9 cellular contexts compared by ENCODE assay signal in genomic region chr1:67618285-67619018, GRCh38.
DNase-seq lines count a peak whose midpoint lies in the region; ATAC-seq, FAIRE-seq and TF ChIP-seq lines count a peak whose summit lies in the region.
"Had no signal": no experiment of that assay in that cellular context is flagged by ENCODE, and none has a peak within 500 bp of the region (broad histone marks: within the 10 kb centered on the region; RNA-seq: fewer than 3 reads in every experiment).

No MANE protein-coding gene starts in this region.

- H3K27ac ChIP-seq in K562 (ENCODE audit: extremely low read depth, low read depth, low read length) (no peak overlapping the region), right atrium auricular region (peak overlapping the region; percentile 60 to 69)
- H3K27ac ChIP-seq in CD4-positive, alpha-beta memory T cell (ENCODE audit: low read depth, low read length) = no peak overlapping the region

- intact Hi-C loops in K562 (cut with micrococcal nuclease) = no loop called here
- intact Hi-C loops in sciatic nerve (cut with DNase I) = no loop called here
- intact Hi-C loops in CD4-positive, alpha-beta memory T cell (cut with micrococcal nuclease) = no loop called here

- no peak overlapping the region for H3K4me3 ChIP-seq in K562
- no peak overlapping the region for H3K4me3 ChIP-seq in right atrium auricular region
- H3K4me3 ChIP-seq in CD4-positive, alpha-beta memory T cell (ENCODE audit: low read length in 2 of 2) = no peak overlapping the region

- H3K9me1 ChIP-seq in K562 (ENCODE audit: control insufficient read depth, insufficient read depth, low read length) = no peaks in the 10 kb centered on the region

- whole genome bisulfite sequencing in K562 (ENCODE audit: insufficient coverage, low coverage, missing lambda C conversion rate) = 45% methylated on average over 14 of the region's 14 CpGs

- H3K79me2 ChIP-seq in K562 (ENCODE audit: control insufficient read depth, insufficient read depth, low read length) = no peaks in the 10 kb centered on the region

- CTCF ChIA-PET in K562 (lab: Yijun Ruan, JAX; ENCODE audit: low intra/inter-chr PET ratio) = no interaction called here
- CTCF ChIA-PET in CD4-positive, alpha-beta memory T cell (lab: Charles Lee; ENCODE audit: partially characterized antibody) = interaction anchor here (1.0 kb wide), 2 partner anchors 27 to 57 kb away, joined by 3 read pairs; no protein-coding TSS in a partner anchor

- POLR2A ChIA-PET in K562 (lab: Yijun Ruan, JAX) = interaction anchor here (1.0 to 1.5 kb wide), 4 partner anchors 11 to 47 kb away, joined by 3 to 5 read pairs (median 3); no protein-coding TSS in a partner anchor
- POLR2A ChIA-PET in CD4-positive, alpha-beta memory T cell (lab: Charles Lee; ENCODE audit: partially characterized antibody) = no interaction called here

- H3K27ac Mint-ChIP-seq in activated T-cell treated with anti-CD3 and anti-CD28 coated beads, Interleukin-2, amount 50 U/mL, for 24 hours = no peak overlapping the region
- H3K27ac Mint-ChIP-seq in CD4-positive, alpha-beta memory T cell = no peak overlapping the region
- H3K27ac Mint-ChIP-seq: naive thymus-derived CD4-positive, alpha-beta T cell had no signal

- H3K4me3 Mint-ChIP-seq in activated T-cell treated with anti-CD3 and anti-CD28 coated beads, Interleukin-2, amount 50 U/mL, for 24 hours = no peak overlapping the region
- no peak overlapping the region for H3K4me3 Mint-ChIP-seq in CD4-positive, alpha-beta memory T cell
- H3K4me3 Mint-ChIP-seq: naive thymus-derived CD4-positive, alpha-beta T cell had no signal

- in situ Hi-C loops in K562 (cut with MboI) = no loop called here
- in situ Hi-C loops in G401 (cut with HindIII; ENCODE audit: low sequenced_read_pairs) = no loop called here

- TF ChIP-seq CTCF in K562 (IDR thresholded peaks at IDR 0.05 in 2 of 3, conservative IDR thresholded peaks at IDR 0.05 in 1 of 3; ENCODE audit: insufficient read depth in 2 of 3, low read depth in 1 of 3, low read length in 3 of 3) (no peak), right atrium auricular region (IDR thresholded peaks at IDR 0.05) (no peak)

- TF ChIP-seq RAD21 in K562 (CRISPR knock-in tag; conservative IDR thresholded peaks at IDR 0.05 in 1 of 2, IDR thresholded peaks at IDR 0.05 in 1 of 2) = no peak

- peaks cover 20% of the 10 kb centered on the region for H3K27me3 Mint-ChIP-seq in activated T-cell treated with anti-CD3 and anti-CD28 coated beads, Interleukin-2, amount 50 U/mL, for 24 hours
- peaks cover 19 to 27% of the 10 kb centered on the region in 2 donors for H3K27me3 Mint-ChIP-seq in CD4-positive, alpha-beta memory T cell

- peak overlapping the region; percentile 54 for H2AFZ ChIP-seq in K562 (ENCODE audit: low read depth, low read length)

- no peak overlapping the region for H3K9ac ChIP-seq in K562 (ENCODE audit: insufficient read depth in 1 of 2, low read depth in 2 of 2, low read length in 2 of 2)

- FAIRE-seq in K562 (lab: Jason Lieb, UNC) = no peak

- no peak for TF ChIP-seq POLR2A in K562 (conservative IDR thresholded peaks at IDR 0.05)

- ATAC-seq in K562 (peak; percentile 37; the same call in 2 of the 3 replicates), sciatic nerve (peak; percentile 96)
- ATAC-seq: naive thymus-derived CD4-positive, alpha-beta T cell had no signal

- no peaks in the 10 kb centered on the region for H3K36me3 Mint-ChIP-seq in activated T-cell treated with anti-CD3 and anti-CD28 coated beads, Interleukin-2, amount 50 U/mL, for 24 hours (ENCODE audit: low read depth)
- no peaks in the 10 kb centered on the region for H3K36me3 Mint-ChIP-seq in CD4-positive, alpha-beta memory T cell
- H3K36me3 Mint-ChIP-seq: naive thymus-derived CD4-positive, alpha-beta T cell had no signal

- no peaks in the 10 kb centered on the region for H3K9me3 Mint-ChIP-seq in activated T-cell treated with anti-CD3 and anti-CD28 coated beads, Interleukin-2, amount 50 U/mL, for 24 hours
- peaks cover 0 to 5% (median 0%) of the 10 kb centered on the region in 8 donors for H3K9me3 Mint-ChIP-seq in CD4-positive, alpha-beta memory T cell
- H3K9me3 Mint-ChIP-seq: naive thymus-derived CD4-positive, alpha-beta T cell had no signal

- no peak overlapping the region for H3K4me2 ChIP-seq in K562 (ENCODE audit: insufficient read depth, low read length)

- H3K9me3 ChIP-seq in K562 (replicated peaks; ENCODE audit: control insufficient read depth, insufficient read depth, low read depth, low read length) (no peaks in the 10 kb centered on the region), right atrium auricular region (no peaks in the 10 kb centered on the region)
- no peaks in the 10 kb centered on the region for H3K9me3 ChIP-seq in CD4-positive, alpha-beta memory T cell (ENCODE audit: control insufficient read depth in 1 of 2, low read length in 2 of 2)

- DNase-seq in EL (peak; percentile 75), K562 (ENCODE audit: extremely low read depth in 1 of 4, low spot score in 3 of 4) (no peak), right atrium auricular region (ENCODE audit: low spot score) (peak; percentile 75), sciatic nerve (ENCODE audit: low spot score) (peak; percentile 80), G401 (ENCODE audit: low spot score) (no peak)
- no peak for DNase-seq in activated T-cell treated with anti-CD3 and anti-CD28 coated beads, Interleukin-2, amount 50 U/mL, for 24 hours
- no peak for DNase-seq in activated CD4-positive, alpha-beta T cell treated with anti-CD3 and anti-CD28 coated beads, Interleukin-2, amount 50 U/mL, for 1 hour
- no peak for DNase-seq in CD4-positive, alpha-beta memory T cell
- DNase-seq: naive thymus-derived CD4-positive, alpha-beta T cell had no signal

- H4K20me1 ChIP-seq in K562 (replicated peaks; ENCODE audit: control insufficient read depth, insufficient read depth, low read length) = no peaks in the 10 kb centered on the region

- no TSS peak for BruUV-seq in K562 (replicated peaks; lab: Mats Ljungman, UMichigan)

- H3K4me1 Mint-ChIP-seq in activated T-cell treated with anti-CD3 and anti-CD28 coated beads, Interleukin-2, amount 50 U/mL, for 24 hours (ENCODE audit: low read depth) = no peaks in the 10 kb centered on the region
- H3K4me1 Mint-ChIP-seq in CD4-positive, alpha-beta memory T cell = no peaks in the 10 kb centered on the region
- H3K4me1 Mint-ChIP-seq: naive thymus-derived CD4-positive, alpha-beta T cell had no signal

- TF ChIP-seq EP300 in K562 (IDR thresholded peaks at IDR 0.05; ENCODE audit: low read length) = no peak

- no peaks in the 10 kb centered on the region for H3K27me3 ChIP-seq in K562 (ENCODE audit: control insufficient read depth in 2 of 2, insufficient read depth in 2 of 2, low read length in 2 of 2)
- no peaks in the 10 kb centered on the region for H3K27me3 ChIP-seq in right atrium auricular region
- H3K27me3 ChIP-seq in CD4-positive, alpha-beta memory T cell (ENCODE audit: insufficient read depth, low read length) = no peaks in the 10 kb centered on the region

- no peaks in the 10 kb centered on the region for H3K36me3 ChIP-seq in K562 (ENCODE audit: control insufficient read depth, insufficient read depth, low read length)
- no peaks in the 10 kb centered on the region for H3K36me3 ChIP-seq in right atrium auricular region
- H3K36me3 ChIP-seq in CD4-positive, alpha-beta memory T cell (ENCODE audit: insufficient read depth, low read length) = no peaks in the 10 kb centered on the region

- H3K4me1 ChIP-seq in K562 (replicated peaks in 1 of 2; ENCODE audit: control insufficient read depth in 2 of 2, insufficient read depth in 2 of 2, low read length in 2 of 2) (no peaks in the 10 kb centered on the region), right atrium auricular region (no peaks in the 10 kb centered on the region)
- H3K4me1 ChIP-seq in CD4-positive, alpha-beta memory T cell (ENCODE audit: insufficient read depth, low read length) = no peaks in the 10 kb centered on the region

TF ChIP-seq in K562, 482 proteins besides CTCF, POLR2A, EP300 and RAD21 (continues in another document):
- TF ChIP-seq RBM25 (IDR thresholded peaks at IDR 0.05; ENCODE audit: low read depth, low read length, severe bottlenecking) = no peak
- no peak for TF ChIP-seq MTF1 (CRISPR knock-in tag; IDR thresholded peaks at IDR 0.05; ENCODE audit: borderline replicate concordance)
- no peak for TF ChIP-seq SPI1 (IDR thresholded peaks at IDR 0.05; ENCODE audit: borderline replicate concordance, low read depth, low read length)
- no peak for TF ChIP-seq TEAD1 (CRISPR knock-in tag; IDR thresholded peaks at IDR 0.05)
- TF ChIP-seq TSC22D4 (tag; IDR thresholded peaks at IDR 0.05) = no peak
- TF ChIP-seq GABPB2 (CRISPR knock-in tag; conservative IDR thresholded peaks at IDR 0.05) = no peak
- TF ChIP-seq HSF4 (CRISPR knock-in tag; IDR thresholded peaks at IDR 0.05; ENCODE audit: borderline replicate concordance) = no peak
- TF ChIP-seq AFF4 (CRISPR knock-in tag; IDR thresholded peaks at IDR 0.05) = no peak
- TF ChIP-seq CCNT2 (IDR thresholded peaks at IDR 0.05; ENCODE audit: borderline replicate concordance, extremely low read depth, insufficient read length, low read depth, low read length) = no peak
- no peak for TF ChIP-seq ZNF75A (CRISPR knock-in tag; IDR thresholded peaks at IDR 0.05)
- no peak for TF ChIP-seq ZNF707 (CRISPR knock-in tag; conservative IDR thresholded peaks at IDR 0.05)

Comparison
In these comparisons a context has a peak if more than half of its experiments do, and no peak if none do; other contexts are left out.
1. DNase-seq: peak in EL (single experiment), right atrium auricular region (single experiment) and sciatic nerve (single experiment); none in K562 (0 of 4), G401 (single experiment), activated T-cell treated with anti-CD3 and anti-CD28 coated beads, Interleukin-2, amount 50 U/mL, for 24 hours (single experiment), activated CD4-positive, alpha-beta T cell treated with anti-CD3 and anti-CD28 coated beads, Interleukin-2, amount 50 U/mL, for 1 hour (single experiment) and CD4-positive, alpha-beta memory T cell (0 of 5).
2. H3K27ac ChIP-seq: peak in right atrium auricular region (2 of 2); none in K562 (single experiment) and CD4-positive, alpha-beta memory T cell (single experiment).